Comparison of ENCODE assay signal across 1 cellular context in genomic region chr17:76969598-76970172, GRCh38.
TF ChIP-seq lines count a peak whose summit lies in the region.

No MANE protein-coding gene starts in this region.

TF ChIP-seq in HEK293, 187 proteins besides CTCF, POLR2A, EP300 and RAD21 (continued from another document and continues in another):
- TF ChIP-seq ZNF10 (tag by site-specific recombination; IDR thresholded peaks at IDR 0.05) (no peak), TCF7L2 (IDR thresholded peaks at IDR 0.05; ENCODE audit: borderline replicate concordance, low read depth, low read length) (no peak), ZNF211 (tag by site-specific recombination; IDR thresholded peaks at IDR 0.05; ENCODE audit: low read depth) (no peak), ZNF138 (tag by site-specific recombination; IDR thresholded peaks at IDR 0.05; ENCODE audit: borderline replicate concordance) (no peak), PBX3 (CRISPR knock-in tag; IDR thresholded peaks at IDR 0.05) (no peak), ZNF362 (tag by site-specific recombination; IDR thresholded peaks at IDR 0.05) (0 out of 2 replicates have a peak, but pooled peaks have one; percentile 74), BCL11B (tag by site-specific recombination; IDR thresholded peaks at IDR 0.05; ENCODE audit: low read depth) (no peak), KLF1 (tag by site-specific recombination; IDR thresholded peaks at IDR 0.05) (no peak; the same call in 1 of the 2 replicates), EGR2 (tag by site-specific recombination; IDR thresholded peaks at IDR 0.05; ENCODE audit: low read depth) (peak; percentile 70), ZNF645 (tag by site-specific recombination; IDR thresholded peaks at IDR 0.05) (no peak), ZNF670 (tag by site-specific recombination; IDR thresholded peaks at IDR 0.05; ENCODE audit: low read depth) (no peak), WT1 (tag by site-specific recombination; IDR thresholded peaks at IDR 0.05) (no peak), ZNF366 (tag by site-specific recombination; conservative IDR thresholded peaks at IDR 0.05) (no peak), SCRT2 (tag by site-specific recombination; IDR thresholded peaks at IDR 0.05) (no peak), ZNF549 (tag by site-specific recombination; IDR thresholded peaks at IDR 0.05) (no peak), ZNF157 (tag by site-specific recombination; IDR thresholded peaks at IDR 0.05) (no peak), ZBTB10 (tag by site-specific recombination; IDR thresholded peaks at IDR 0.05) (peak; percentile 34; the same call in 1 of the 2 replicates), KLF16 (tag by site-specific recombination; IDR thresholded peaks at IDR 0.05) (no peak), PRDM1 (tag by site-specific recombination; IDR thresholded peaks at IDR 0.05) (no peak), ZNF777 (tag by site-specific recombination; IDR thresholded peaks at IDR 0.05; ENCODE audit: borderline replicate concordance) (no peak), AEBP2 (tag by site-specific recombination; IDR thresholded peaks at IDR 0.05; ENCODE audit: borderline replicate concordance) (no peak), ZBTB8A (tag by site-specific recombination; IDR thresholded peaks at IDR 0.05) (peak; percentile 93), ZNF398 (tag by site-specific recombination; IDR thresholded peaks at IDR 0.05) (peak; percentile 88), ZNF23 (tag by site-specific recombination; IDR thresholded peaks at IDR 0.05; ENCODE audit: borderline replicate concordance) (no peak), SETDB1 (IDR thresholded peaks at IDR 0.05; ENCODE audit: insufficient read length, low read length) (no peak), ZNF302 (tag by site-specific recombination; IDR thresholded peaks at IDR 0.05; ENCODE audit: low read depth) (no peak), ZNF114 (tag by site-specific recombination; IDR thresholded peaks at IDR 0.05) (no peak), ZNF24 (tag by site-specific recombination; IDR thresholded peaks at IDR 0.05) (no peak), ZNF513 (tag by site-specific recombination; IDR thresholded peaks at IDR 0.05) (no peak), ZNF510 (tag by site-specific recombination; IDR thresholded peaks at IDR 0.05; ENCODE audit: insufficient replicate concordance) (no peak), ZNF274 (IDR thresholded peaks at IDR 0.05; ENCODE audit: low read length) (no peak), ZNF274 (tag by site-specific recombination; IDR thresholded peaks at IDR 0.05; ENCODE audit: borderline replicate concordance) (no peak), ZNF433 (tag by site-specific recombination; IDR thresholded peaks at IDR 0.05; ENCODE audit: low read depth) (no peak), ZNF704 (tag by site-specific recombination; IDR thresholded peaks at IDR 0.05) (no peak), ZNF280C (tag by site-specific recombination; IDR thresholded peaks at IDR 0.05) (no peak), ZSCAN30 (tag by site-specific recombination; IDR thresholded peaks at IDR 0.05) (no peak), ZEB2 (tag by site-specific recombination; IDR thresholded peaks at IDR 0.05) (no peak), ZNF146 (tag by site-specific recombination; IDR thresholded peaks at IDR 0.05) (no peak), ZBTB49 (tag by site-specific recombination; IDR thresholded peaks at IDR 0.05; ENCODE audit: low read depth) (no peak), ZNF174 (tag by site-specific recombination; IDR thresholded peaks at IDR 0.05) (no peak), ZSCAN18 (tag by site-specific recombination; IDR thresholded peaks at IDR 0.05) (no peak), RBAK (tag by site-specific recombination; IDR thresholded peaks at IDR 0.05) (no peak), ZNF544 (tag by site-specific recombination; IDR thresholded peaks at IDR 0.05) (no peak)
